ENCODE assay signal across 22 cellular contexts in the genomic region with DNA sequence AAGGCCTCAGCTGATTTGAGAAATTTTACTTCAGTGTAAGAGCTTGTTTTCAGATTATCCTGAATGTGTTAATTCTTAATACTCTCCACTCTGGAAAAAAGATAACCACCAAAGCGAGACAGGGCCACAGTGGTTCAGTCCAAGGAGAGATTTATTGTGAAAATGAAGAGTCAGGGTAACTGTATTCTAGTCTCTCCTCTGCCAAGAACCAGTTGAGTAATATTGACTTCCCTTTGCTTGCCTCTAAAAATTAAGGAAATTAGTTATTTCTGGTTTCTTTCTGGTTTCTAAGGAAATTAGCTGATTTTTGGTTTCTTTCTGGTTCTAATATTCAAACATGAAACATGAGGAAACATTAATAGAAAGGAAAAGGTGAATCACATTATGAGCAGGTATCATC. TPM values are rescaled to one million over a fixed set of nuclear protein-coding genes. Genes with fewer than 3 reads are reported as not detected.
A peak's percentile ranks its signal among the peaks of the same experiment; 100 is the strongest.
DNase-seq lines count a peak whose midpoint lies in the region; ATAC-seq, FAIRE-seq and TF ChIP-seq lines count a peak whose summit lies in the region.
"Had no signal": no experiment of that assay in that cellular context is flagged by ENCODE, and none has a peak within 500 bp of the region (broad histone marks: within the 10 kb centered on the region; RNA-seq: fewer than 3 reads in every experiment).

No MANE protein-coding gene starts in this region.

- no peak for TF ChIP-seq CTCF in CD14-positive monocyte (IDR thresholded peaks at IDR 0.05)
- no peak for TF ChIP-seq CTCF in CD8-positive, alpha-beta T cell (IDR thresholded peaks at IDR 0.05)

- H3K9me3 Mint-ChIP-seq in CD14-positive monocyte (peaks cover 2 to 8% (median 5%) of the 10 kb centered on the region in 7 donors), T-cell (no peaks in the 10 kb centered on the region)
- H3K9me3 Mint-ChIP-seq in CD8-positive, alpha-beta T cell = no peaks in the 10 kb centered on the region
- H3K9me3 Mint-ChIP-seq: naive B cell had no signal

- peak overlapping the region; percentile 25 to 80 (median 54) for H3K27ac Mint-ChIP-seq in CD14-positive monocyte
- peak overlapping the region; percentile 64 for H3K27ac Mint-ChIP-seq in CD8-positive, alpha-beta T cell
- peak overlapping the region; percentile 65 to 77 for H3K27ac Mint-ChIP-seq in T-cell

- peaks cover 40% of the 10 kb centered on the region for H3K4me1 Mint-ChIP-seq in CD14-positive monocyte
- peaks cover 22% of the 10 kb centered on the region for H3K4me1 Mint-ChIP-seq in CD8-positive, alpha-beta T cell (ENCODE audit: low read depth)
- peaks cover 21 to 24% (median 23%) of the 10 kb centered on the region in 3 donors for H3K4me1 Mint-ChIP-seq in T-cell

- DNase-seq in CD14-positive monocyte (ENCODE audit: low spot score) = no peak
- DNase-seq in CD8-positive, alpha-beta T cell = no peak
- no peak for DNase-seq in T-cell
- DNase-seq in medulla oblongata (ENCODE audit: extremely low spot score) = peak; percentile 2
- DNase-seq in Right ventricle myocardium inferior (ENCODE audit: missing footprints) = no peak
- DNase-seq in GM19239 (ENCODE audit: insufficient read length, low spot score) = no peak
- DNase-seq: activated CD4-positive, alpha-beta T cell treated with anti-CD3 and anti-CD28 coated beads, Interleukin-2, amount 50 U/mL, for 48 hours; cerebellar nuclear complex; effector memory CD4-positive, alpha-beta T cell; KBM-7; naive B cell; NCI-H1417; NCI-H2171; NCI-H748 treated with DMSO at 0.1 percent for 48 hours; Peyer's patch; stimulated activated CD4-positive, alpha-beta T cell treated with anti-CD3 and anti-CD28 coated beads, Interleukin-4, amount 100 ng/mL, for 1 hour had no signal

- H3K36me3 Mint-ChIP-seq in CD14-positive monocyte (peaks cover 19 to 28% of the 10 kb centered on the region in 2 donors), T-cell (peaks cover 37% of the 10 kb centered on the region)
- peaks cover 47% of the 10 kb centered on the region for H3K36me3 Mint-ChIP-seq in CD8-positive, alpha-beta T cell

- H3K27ac ChIP-seq in CD8-positive, alpha-beta T cell (ENCODE audit: low read depth, low read length) = no peak overlapping the region
- H3K27ac ChIP-seq: Peyer's patch, suprapubic skin had no signal

- H3K27me3 ChIP-seq in CD8-positive, alpha-beta T cell (ENCODE audit: insufficient read depth, low read length) = no peaks in the 10 kb centered on the region
- H3K27me3 ChIP-seq: Peyer's patch, suprapubic skin had no signal

- POLR2A ChIA-PET in CD8-positive, alpha-beta T cell (lab: Charles Lee) = interaction anchor here (0.6 kb wide), 1 partner anchor 28 kb away, joined by 4 read pairs; no protein-coding TSS in a partner anchor
- POLR2A ChIA-PET in T-cell (lab: Charles Lee) = interaction anchor here (0.6 to 1.0 kb wide), 3 partner anchors 11 to 1597 kb away, joined by 3 to 8 read pairs (median 4); no protein-coding TSS in a partner anchor

- H3K36me3 ChIP-seq in CD8-positive, alpha-beta T cell (ENCODE audit: insufficient read depth, low read length) = peaks cover 10% of the 10 kb centered on the region

- H3K4me1 ChIP-seq in CD8-positive, alpha-beta T cell (ENCODE audit: insufficient read depth, low read length) = no peaks in the 10 kb centered on the region
- H3K4me1 ChIP-seq: Peyer's patch, suprapubic skin had no signal

- CTCF ChIA-PET in CD8-positive, alpha-beta T cell (lab: Charles Lee) = interaction anchor here (1.0 to 1.2 kb wide), 2 partner anchors 14 to 237 kb away, joined by 3 to 4 read pairs; a partner anchor contains a TSS
- CTCF ChIA-PET in T-cell (lab: Charles Lee) = interaction anchor here (0.7 to 1.0 kb wide), 3 partner anchors 11 to 165 kb away, joined by 4 to 7 read pairs (median 5); no protein-coding TSS in a partner anchor

- H3K4me3 Mint-ChIP-seq in CD14-positive monocyte (no peak overlapping the region), T-cell (no peak overlapping the region)
- H3K4me3 Mint-ChIP-seq in CD8-positive, alpha-beta T cell = no peak overlapping the region
- H3K4me3 Mint-ChIP-seq: naive B cell had no signal

- intact Hi-C loops in CD14-positive monocyte (cut with micrococcal nuclease) = no loop called here
- intact Hi-C loops in CD8-positive, alpha-beta T cell (cut with DNase I, micrococcal nuclease) = no loop called here
- intact Hi-C loops in Right ventricle myocardium inferior (cut with DNase I) = no loop called here

- ATAC-seq in CD8-positive, alpha-beta T cell = no peak
- no peak for ATAC-seq in T-cell (replicated peaks in 1 of 4)
- ATAC-seq in HG03442 (IDR thresholded peaks at IDR 0.05; ENCODE audit: unreplicated experiment) = no peak
- no peak for ATAC-seq in Right ventricle myocardium inferior
- no peak for ATAC-seq in GM19455 (IDR thresholded peaks at IDR 0.05; ENCODE audit: unreplicated experiment)
- ATAC-seq: GM12878 had no signal

- H3K4me3 ChIP-seq in CD8-positive, alpha-beta T cell (ENCODE audit: low read depth, low read length) = no peak overlapping the region
- H3K4me3 ChIP-seq: GM12878, lung, Peyer's patch, suprapubic skin had no signal

- FAIRE-seq in GM19239 (lab: Jason Lieb, UNC) = no peak
- FAIRE-seq: D721Med, GM12878 had no signal

- no peaks in the 10 kb centered on the region for H3K9me3 ChIP-seq in CD8-positive, alpha-beta T cell (ENCODE audit: low read length)
- H3K9me3 ChIP-seq: Peyer's patch, suprapubic skin had no signal

- H3K27me3 Mint-ChIP-seq in CD14-positive monocyte (ENCODE audit: low read depth in 3 of 3) (no peaks in the 10 kb centered on the region), T-cell (no peaks in the 10 kb centered on the region)
- H3K27me3 Mint-ChIP-seq in CD8-positive, alpha-beta T cell (ENCODE audit: low read depth) = no peaks in the 10 kb centered on the region
- H3K27me3 Mint-ChIP-seq: naive B cell had no signal

RNA-seq across cellular contexts. Expression of a gene that starts 34.9 kb away (rescaled TPM):
- 100 to 1,000 TPM; 118 to 121 TPM for polyA plus RNA-seq in CD14-positive monocyte
- 100 to 1,000 TPM; 160 to 166 TPM for total RNA-seq in CD8-positive, alpha-beta T cell
- total RNA-seq in T-cell (100 to 1,000 TPM; 113 to 154 (median 123) TPM), Right ventricle myocardium inferior (30.9 TPM)
